ENCODE assay signal across 8 cellular contexts in genomic region chr5:177497297-177498012, GRCh38.
DNase-seq lines count a peak whose midpoint lies in the region; ATAC-seq and TF ChIP-seq lines count a peak whose summit lies in the region.

TSS of gene PDLIM7 (minus strand) at chr5:177497604. CDS start at chr5:177496512, 1,092 bp downstream.

- H3K4me3 ChIP-seq in AG09309 (ENCODE audit: control insufficient read depth, low read depth, low read length) = peak within 1 kb of the TSS; percentile 67

- ATAC-seq in GM19023 (IDR thresholded peaks at IDR 0.05; ENCODE audit: unreplicated experiment) (peak; percentile 79), HG03280 (IDR thresholded peaks at IDR 0.05; ENCODE audit: unreplicated experiment) (peak; percentile 72)

- peak; percentile 14 for TF ChIP-seq CTCF in AG09309 (IDR thresholded peaks at IDR 0.05; ENCODE audit: control insufficient read depth, insufficient read depth, low read depth, low read length, missing control alignments)

- DNase-seq in AG09309 (ENCODE audit: low read depth) (peak; percentile 84), NCI-H345 treated with DMSO at 0.1 percent for 48 hours (lab: John Stamatoyannopoulos, UW; ENCODE audit: unreplicated experiment) (peak; percentile 88), islet precursor cell (peak; percentile 99)
- peak; percentile 85 to 89 (median 86) for DNase-seq in activated CD4-positive, CD25-positive, alpha-beta regulatory T cell (lab: John Stamatoyannopoulos, UW)
- peak; percentile 90 for DNase-seq in central memory CD4-positive, alpha-beta T cell
- peak; percentile 88 to 97 (median 94) for DNase-seq in stimulated activated CD4-positive, alpha-beta T cell treated with anti-CD3 and anti-CD28 coated beads, Interleukin-12 subunit alpha, Interleukin-12 subunit beta, amount 100 ng/mL, for 48 hours (ENCODE audit: low read depth in 2 of 3, low spot score in 1 of 3)

Comparison
In these comparisons a context has a peak if more than half of its experiments do, and no peak if none do; other contexts are left out.
1. Peak in every context shown above with its lines: DNase-seq, ATAC-seq and H3K4me3 ChIP-seq.